ENCODE assay signal across 11 cellular contexts in the genomic region with DNA sequence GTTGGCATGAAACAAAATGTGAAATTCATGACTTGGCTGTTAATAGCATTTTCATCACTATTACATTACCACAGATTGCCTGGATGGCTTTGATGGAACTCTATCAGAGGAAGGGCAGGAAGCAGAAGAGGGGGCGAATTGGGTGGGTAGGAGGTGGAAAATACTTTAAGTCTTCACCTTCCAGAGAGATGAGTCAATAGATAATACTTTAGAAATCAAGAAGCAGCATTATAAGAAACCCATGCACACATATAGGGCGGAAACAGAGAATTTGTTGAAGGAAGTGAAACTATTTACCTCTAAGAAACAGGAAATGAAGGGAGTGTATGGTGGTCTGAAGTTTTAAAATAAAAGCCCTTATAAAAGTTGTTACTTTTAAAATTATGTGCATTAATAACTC.
DNase-seq lines count a peak whose midpoint lies in the region; ATAC-seq and TF ChIP-seq lines count a peak whose summit lies in the region.
"Had no signal": no experiment of that assay in that cellular context is flagged by ENCODE, and none has a peak within 500 bp of the region (broad histone marks: within the 10 kb centered on the region; RNA-seq: fewer than 3 reads in every experiment).

No MANE protein-coding gene starts in this region.

- no peaks in the 10 kb centered on the region for H3K36me3 Mint-ChIP-seq in CD4-positive, alpha-beta T cell (ENCODE audit: low read depth)
- no peaks in the 10 kb centered on the region for H3K36me3 Mint-ChIP-seq in activated T-cell treated with anti-CD3 and anti-CD28 coated beads, Interleukin-2, amount 50 U/mL, for 72 hours (ENCODE audit: insufficient read depth in 2 of 2)

- H3K4me1 ChIP-seq in uterus = no peaks in the 10 kb centered on the region
- H3K4me1 ChIP-seq: Peyer's patch had no signal

- no peaks in the 10 kb centered on the region for H3K9me3 ChIP-seq in CD4-positive, alpha-beta T cell (ENCODE audit: control insufficient read depth, low read length)
- H3K9me3 ChIP-seq in uterus = no peaks in the 10 kb centered on the region
- H3K9me3 ChIP-seq: Peyer's patch had no signal

- TF ChIP-seq POLR2A in uterus (IDR thresholded peaks at IDR 0.05) = no peak

- no peaks in the 10 kb centered on the region for H3K27me3 ChIP-seq in CD4-positive, alpha-beta T cell (ENCODE audit: control insufficient read depth, insufficient read depth, low read length)
- no peaks in the 10 kb centered on the region for H3K27me3 ChIP-seq in uterus
- H3K27me3 ChIP-seq: Peyer's patch had no signal

- peak overlapping the region; percentile 42 for H3K4me3 Mint-ChIP-seq in CD4-positive, alpha-beta T cell
- no peak overlapping the region for H3K4me3 Mint-ChIP-seq in activated T-cell treated with anti-CD3 and anti-CD28 coated beads, Interleukin-2, amount 50 U/mL, for 72 hours

- no peak overlapping the region for H3K27ac ChIP-seq in CD4-positive, alpha-beta T cell (ENCODE audit: low read depth, low read length)
- no peak overlapping the region for H3K27ac ChIP-seq in uterus
- H3K27ac ChIP-seq: Peyer's patch had no signal

- peak overlapping the region; percentile 70 for H3K27ac Mint-ChIP-seq in CD4-positive, alpha-beta T cell
- H3K27ac Mint-ChIP-seq in activated T-cell treated with anti-CD3 and anti-CD28 coated beads, Interleukin-2, amount 50 U/mL, for 72 hours = peak overlapping the region; percentile 34

- H3K4me1 Mint-ChIP-seq in CD4-positive, alpha-beta T cell (ENCODE audit: low read depth) = peaks cover 60% of the 10 kb centered on the region
- peaks cover 57% of the 10 kb centered on the region for H3K4me1 Mint-ChIP-seq in activated T-cell treated with anti-CD3 and anti-CD28 coated beads, Interleukin-2, amount 50 U/mL, for 72 hours (ENCODE audit: low read depth)

- ATAC-seq in CD4-positive, alpha-beta T cell (ENCODE audit: poor library complexity) = no peak
- ATAC-seq in GM19395 (IDR thresholded peaks at IDR 0.05; ENCODE audit: unreplicated experiment) = peak; percentile 83
- peak; percentile 71 for ATAC-seq in HG03280 (IDR thresholded peaks at IDR 0.05; ENCODE audit: unreplicated experiment)
- no peak for ATAC-seq in activated T-cell treated with anti-CD3 and anti-CD28 coated beads, Interleukin-2, amount 50 U/mL, for 72 hours (replicated peaks in 1 of 2)

- no peaks in the 10 kb centered on the region for H3K36me3 ChIP-seq in uterus
- H3K36me3 ChIP-seq: Peyer's patch had no signal

- H3K4me3 ChIP-seq in uterus = no peak overlapping the region
- H3K4me3 ChIP-seq: Peyer's patch had no signal

- no peaks in the 10 kb centered on the region for H3K27me3 Mint-ChIP-seq in CD4-positive, alpha-beta T cell
- no peaks in the 10 kb centered on the region for H3K27me3 Mint-ChIP-seq in activated T-cell treated with anti-CD3 and anti-CD28 coated beads, Interleukin-2, amount 50 U/mL, for 72 hours (ENCODE audit: low read depth)

- H3K9me3 Mint-ChIP-seq in CD4-positive, alpha-beta T cell = no peaks in the 10 kb centered on the region
- H3K9me3 Mint-ChIP-seq in activated T-cell treated with anti-CD3 and anti-CD28 coated beads, Interleukin-2, amount 50 U/mL, for 72 hours = no peaks in the 10 kb centered on the region

- CTCF ChIA-PET in CD4-positive, alpha-beta T cell (lab: Charles Lee) = no interaction called here

- no peak for TF ChIP-seq CTCF in CD4-positive, alpha-beta T cell (IDR thresholded peaks at IDR 0.05)
- TF ChIP-seq CTCF in uterus (IDR thresholded peaks at IDR 0.05) (no peak), GM20000 (IDR thresholded peaks at IDR 0.05; ENCODE audit: extremely low read depth, missing control alignments) (no peak)

- no peak for DNase-seq in CD4-positive, alpha-beta T cell
- DNase-seq in activated T-cell treated with anti-CD3 and anti-CD28 coated beads, Interleukin-2, amount 50 U/mL, for 72 hours = no peak
- DNase-seq in amygdala (lab: John Stamatoyannopoulos, UW) (no peak), uterus (no peak), kidney glomerular epithelial cell (lab: John Stamatoyannopoulos, UW) (no peak), GM20000 (ENCODE audit: low spot score) (no peak)
- DNase-seq: amniotic stem cell, hippocampal formation, Peyer's patch had no signal

- POLR2A ChIA-PET in CD4-positive, alpha-beta T cell (lab: Charles Lee) = no interaction called here

- intact Hi-C loops in CD4-positive, alpha-beta T cell (cut with DNase I, micrococcal nuclease) = no loop called here
- intact Hi-C loops in uterus (cut with DNase I; ENCODE audit: low total_unique reads) = no loop called here

Comparison
In these comparisons a context has a peak if more than half of its experiments do, and no peak if none do; other contexts are left out.
1. ATAC-seq: peak in GM19395 (single experiment) and HG03280 (single experiment); none in CD4-positive, alpha-beta T cell (single experiment) and activated T-cell treated with anti-CD3 and anti-CD28 coated beads, Interleukin-2, amount 50 U/mL, for 72 hours (0 of 2).